9 cellular contexts compared by ENCODE assay signal in genomic region chr19:794989-795658, GRCh38. TPM values are rescaled to one million over a fixed set of nuclear protein-coding genes. Genes with fewer than 3 reads are reported as not detected.
A peak's percentile ranks its signal among the peaks of the same experiment; 100 is the strongest.
DNase-seq lines count a peak whose midpoint lies in the region; ATAC-seq and TF ChIP-seq lines count a peak whose summit lies in the region.
"Had no signal": no experiment of that assay in that cellular context is flagged by ENCODE, and none has a peak within 500 bp of the region (broad histone marks: within the 10 kb centered on the region; RNA-seq: fewer than 3 reads in every experiment).

No MANE protein-coding gene starts in this region.

- H3K4me1 ChIP-seq in cardiac muscle cell (ENCODE audit: low read depth): peaks cover 10% of the 10 kb centered on the region
- H3K4me1 ChIP-seq in skeletal muscle satellite cell (ENCODE audit: control insufficient read depth, insufficient read depth, low read length): peaks cover 24% of the 10 kb centered on the region

- H3K36me3 Mint-ChIP-seq in activated T-helper 1 cell treated with anti-CD3 and anti-CD28 coated beads, Interleukin-12 subunit alpha, Interleukin-12 subunit beta, Interleukin-2, Interleukin-4 antibody, amounts not matched to agents 30 ng/mL and 10 ng/mL and 1 ng/mL, durations not matched to agents 14 hours and 24 hours and 36 hours (ENCODE audit: low read depth): peaks cover 13% of the 10 kb centered on the region

- H3K27me3 ChIP-seq in cardiac muscle cell (no peaks in the 10 kb centered on the region), skeletal muscle satellite cell (ENCODE audit: control insufficient read depth, insufficient read depth, low read length) (no peaks in the 10 kb centered on the region)
- H3K27me3 ChIP-seq: MG63 had no signal

- no peaks in the 10 kb centered on the region for H3K27me3 Mint-ChIP-seq in activated T-helper 1 cell treated with anti-CD3 and anti-CD28 coated beads, Interleukin-12 subunit alpha, Interleukin-12 subunit beta, Interleukin-2, Interleukin-4 antibody, amounts not matched to agents 30 ng/mL and 10 ng/mL and 1 ng/mL, durations not matched to agents 14 hours and 24 hours and 36 hours (ENCODE audit: insufficient read depth)

- no peak for ATAC-seq in HG03025 (IDR thresholded peaks at IDR 0.05; ENCODE audit: low FRiP score, unreplicated experiment)
- ATAC-seq in GM21737 (IDR thresholded peaks at IDR 0.05; ENCODE audit: unreplicated experiment): no peak
- ATAC-seq: WTC11 had no signal

- no peaks in the 10 kb centered on the region for H3K9me3 Mint-ChIP-seq in activated T-helper 1 cell treated with anti-CD3 and anti-CD28 coated beads, Interleukin-12 subunit alpha, Interleukin-12 subunit beta, Interleukin-2, Interleukin-4 antibody, amounts not matched to agents 30 ng/mL and 10 ng/mL and 1 ng/mL, durations not matched to agents 14 hours and 24 hours and 36 hours
- H3K9me3 Mint-ChIP-seq: WTC11 had no signal

- DNase-seq in activated T-helper 1 cell treated with anti-CD3 and anti-CD28 coated beads, Interleukin-12 subunit alpha, Interleukin-12 subunit beta, Interleukin-2, Interleukin-4 antibody, amounts not matched to agents 30 ng/mL and 10 ng/mL and 1 ng/mL, durations not matched to agents 14 hours and 24 hours and 36 hours (ENCODE audit: low spot score): no peak
- DNase-seq in cardiac muscle cell (ENCODE audit: low read depth in 1 of 2, low spot score in 1 of 2): no peak
- DNase-seq: MG63, small intestine had no signal

- no peak overlapping the region for H3K27ac Mint-ChIP-seq in activated T-helper 1 cell treated with anti-CD3 and anti-CD28 coated beads, Interleukin-12 subunit alpha, Interleukin-12 subunit beta, Interleukin-2, Interleukin-4 antibody, amounts not matched to agents 30 ng/mL and 10 ng/mL and 1 ng/mL, durations not matched to agents 14 hours and 24 hours and 36 hours
- H3K27ac Mint-ChIP-seq: WTC11 had no signal

- no peak overlapping the region for H3K4me3 ChIP-seq in cardiac muscle cell
- H3K4me3 ChIP-seq in skeletal muscle satellite cell (ENCODE audit: low read length): no peak overlapping the region
- H3K4me3 ChIP-seq: MG63 had no signal

- no peaks in the 10 kb centered on the region for H3K36me3 ChIP-seq in cardiac muscle cell
- H3K36me3 ChIP-seq in skeletal muscle satellite cell (ENCODE audit: insufficient read depth, low read length): peaks cover 20% of the 10 kb centered on the region

- no peak overlapping the region for H3K4me2 ChIP-seq in skeletal muscle satellite cell (ENCODE audit: low read length)

- intact Hi-C loops in activated T-helper 1 cell treated with anti-CD3 and anti-CD28 coated beads, Interleukin-12 subunit alpha, Interleukin-12 subunit beta, Interleukin-2, Interleukin-4 antibody, amounts not matched to agents 30 ng/mL and 10 ng/mL and 1 ng/mL, durations not matched to agents 14 hours and 24 hours and 36 hours (cut with micrococcal nuclease): loop anchor here (5.0 kb wide), 1 partner anchor 67 kb away; no protein-coding TSS in a partner anchor

- peak overlapping the region; percentile 22 for H3K4me3 Mint-ChIP-seq in activated T-helper 1 cell treated with anti-CD3 and anti-CD28 coated beads, Interleukin-12 subunit alpha, Interleukin-12 subunit beta, Interleukin-2, Interleukin-4 antibody, amounts not matched to agents 30 ng/mL and 10 ng/mL and 1 ng/mL, durations not matched to agents 14 hours and 24 hours and 36 hours
- H3K4me3 Mint-ChIP-seq: WTC11 had no signal

- H3K4me1 Mint-ChIP-seq in activated T-helper 1 cell treated with anti-CD3 and anti-CD28 coated beads, Interleukin-12 subunit alpha, Interleukin-12 subunit beta, Interleukin-2, Interleukin-4 antibody, amounts not matched to agents 30 ng/mL and 10 ng/mL and 1 ng/mL, durations not matched to agents 14 hours and 24 hours and 36 hours (ENCODE audit: low read depth): peaks cover 12% of the 10 kb centered on the region

- no peaks in the 10 kb centered on the region for H3K9me3 ChIP-seq in cardiac muscle cell (ENCODE audit: low read depth)
- H3K9me3 ChIP-seq in skeletal muscle satellite cell (replicated peaks; ENCODE audit: low read length): no peaks in the 10 kb centered on the region
- H3K9me3 ChIP-seq: MG63 had no signal

- peak overlapping the region; percentile 10 for H3K9ac ChIP-seq in skeletal muscle satellite cell (ENCODE audit: low read depth, low read length)

- TF ChIP-seq CTCF in cardiac muscle cell (IDR thresholded peaks at IDR 0.05; ENCODE audit: low read depth, low read length): no peak

- peak overlapping the region; percentile 64 for H3K27ac ChIP-seq in cardiac muscle cell

RNA-seq across cellular contexts. Expression of gene PTBP1, which starts 2.1 kb away (rescaled TPM):
- total RNA-seq in activated T-helper 1 cell treated with anti-CD3 and anti-CD28 coated beads, Interleukin-12 subunit alpha, Interleukin-12 subunit beta, Interleukin-2, Interleukin-4 antibody, amounts not matched to agents 30 ng/mL and 10 ng/mL and 1 ng/mL, durations not matched to agents 14 hours and 24 hours and 36 hours: 735 and 829 TPM in 2 replicates
- total RNA-seq in cardiac muscle cell: 92.0 and 92.7 TPM in 2 replicates
- 110 and 111 TPM in 2 replicates for polyA plus RNA-seq in cardiac muscle cell
- 113 and 162 TPM in 2 replicates for total RNA-seq in skeletal muscle satellite cell (2012; rRNA removed)

RNA-seq across cellular contexts. Expression of gene PLPPR3, which starts 26.6 kb away (rescaled TPM):
- not detected in 2 replicates for total RNA-seq in activated T-helper 1 cell treated with anti-CD3 and anti-CD28 coated beads, Interleukin-12 subunit alpha, Interleukin-12 subunit beta, Interleukin-2, Interleukin-4 antibody, amounts not matched to agents 30 ng/mL and 10 ng/mL and 1 ng/mL, durations not matched to agents 14 hours and 24 hours and 36 hours
- 70.8 and 88.2 TPM in 2 replicates for total RNA-seq in cardiac muscle cell
- polyA plus RNA-seq in cardiac muscle cell: 65.7 and 92.9 TPM in 2 replicates
- not detected in 2 replicates for total RNA-seq in skeletal muscle satellite cell (2012; rRNA removed)
- total RNA-seq: mesenteric fat pad had no signal

RNA-seq across cellular contexts. Expression of gene AZU1, which starts 32.5 kb away (rescaled TPM):
- total RNA-seq in activated T-helper 1 cell treated with anti-CD3 and anti-CD28 coated beads, Interleukin-12 subunit alpha, Interleukin-12 subunit beta, Interleukin-2, Interleukin-4 antibody, amounts not matched to agents 30 ng/mL and 10 ng/mL and 1 ng/mL, durations not matched to agents 14 hours and 24 hours and 36 hours: not detected in 2 replicates
- total RNA-seq in cardiac muscle cell: 1.4 and 5.7 TPM in 2 replicates
- 1.5 and 5.6 TPM in 2 replicates for polyA plus RNA-seq in cardiac muscle cell
- total RNA-seq in skeletal muscle satellite cell (2012; rRNA removed): not detected in 2 replicates
- polyA plus RNA-seq: small intestine had no signal

RNA-seq across cellular contexts. Expression of gene MISP, which starts 44.2 kb away (rescaled TPM):
- not detected in 2 replicates for total RNA-seq in activated T-helper 1 cell treated with anti-CD3 and anti-CD28 coated beads, Interleukin-12 subunit alpha, Interleukin-12 subunit beta, Interleukin-2, Interleukin-4 antibody, amounts not matched to agents 30 ng/mL and 10 ng/mL and 1 ng/mL, durations not matched to agents 14 hours and 24 hours and 36 hours
- total RNA-seq in cardiac muscle cell: 0.18 and 1.2 TPM in 2 replicates
- polyA plus RNA-seq in cardiac muscle cell: not detected in 2 replicates
- 0.22 and 0.25 TPM in 2 replicates for total RNA-seq in skeletal muscle satellite cell (2012; rRNA removed)

RNA-seq across cellular contexts. Expression of gene PRTN3, which starts 45.7 kb away (rescaled TPM):
- total RNA-seq in activated T-helper 1 cell treated with anti-CD3 and anti-CD28 coated beads, Interleukin-12 subunit alpha, Interleukin-12 subunit beta, Interleukin-2, Interleukin-4 antibody, amounts not matched to agents 30 ng/mL and 10 ng/mL and 1 ng/mL, durations not matched to agents 14 hours and 24 hours and 36 hours: not detected in 2 replicates
- 0.60 TPM in 1 of 2 replicates, not detected in the other for total RNA-seq in cardiac muscle cell
- polyA plus RNA-seq in cardiac muscle cell: 0.44 and 0.57 TPM in 2 replicates
- total RNA-seq in skeletal muscle satellite cell (2012; rRNA removed): not detected in 2 replicates
- polyA plus RNA-seq: small intestine had no signal

Comparison
In these comparisons a context has a peak if more than half of its experiments do, and no peak if none do; other contexts are left out.
1. RNA of gene PLPPR3, which starts 26.6 kb away (total RNA-seq): 70.8 to 88.2 TPM in cardiac muscle cell; not detected in activated T-helper 1 cell treated with anti-CD3 and anti-CD28 coated beads, Interleukin-12 subunit alpha, Interleukin-12 subunit beta, Interleukin-2, Interleukin-4 antibody, amounts not matched to agents 30 ng/mL and 10 ng/mL and 1 ng/mL, durations not matched to agents 14 hours and 24 hours and 36 hours; every median in the first group is over 10 times any median in the second.